ENCODE assay signal across 18 cellular contexts in genomic region chr20:8562356-8562755, GRCh38.
A peak's percentile ranks its signal among the peaks of the same experiment; 100 is the strongest.
DNase-seq lines count a peak whose midpoint lies in the region; ATAC-seq and TF ChIP-seq lines count a peak whose summit lies in the region.
"Had no signal": no experiment of that assay in that cellular context is flagged by ENCODE, and none has a peak within 500 bp of the region (broad histone marks: within the 10 kb centered on the region; RNA-seq: fewer than 3 reads in every experiment).

No MANE protein-coding gene starts in this region.

- no peak overlapping the region for H3K4me3 ChIP-seq in psoas muscle
- no peak overlapping the region for H3K4me3 ChIP-seq in esophagus squamous epithelium
- H3K4me3 ChIP-seq: A549, HAP-1 had no signal

- intact Hi-C loops in psoas muscle (cut with DNase I) = no loop called here
- intact Hi-C loops in esophagus squamous epithelium (cut with DNase I) = no loop called here

- H3K27ac ChIP-seq in psoas muscle (no peak overlapping the region), esophagus squamous epithelium (no peak overlapping the region)
- H3K27ac ChIP-seq: A549 had no signal

- TF ChIP-seq POLR2A in esophagus squamous epithelium (IDR thresholded peaks at IDR 0.05) = no peak

- ATAC-seq in psoas muscle (no peak), HG03571 (IDR thresholded peaks at IDR 0.05; ENCODE audit: unreplicated experiment) (no peak)
- ATAC-seq: A549 had no signal

- H3K9me3 ChIP-seq in psoas muscle = peaks cover 4% of the 10 kb centered on the region
- H3K9me3 ChIP-seq in esophagus squamous epithelium = no peaks in the 10 kb centered on the region
- H3K9me3 ChIP-seq: A549, HAP-1 had no signal

- DNase-seq in Ammon's horn (ENCODE audit: low spot score) (peak; percentile 77), globus pallidus (ENCODE audit: low spot score) (peak; percentile 53), pons (ENCODE audit: low spot score) (peak; percentile 78), psoas muscle (no peak), esophagus squamous epithelium (lab: John Stamatoyannopoulos, UW) (no peak)
- DNase-seq: 8988T; ACHN; AML-193; Calu3; CD4-positive, alpha-beta memory T cell; COR-L47; DMS53; DMS79 treated with DMSO at 0.1 percent for 48 hours; GOT3; HFFc6 had no signal

- H3K4me1 ChIP-seq in psoas muscle = no peaks in the 10 kb centered on the region
- H3K4me1 ChIP-seq in esophagus squamous epithelium = no peaks in the 10 kb centered on the region
- H3K4me1 ChIP-seq: A549, HAP-1 had no signal

- H3K27me3 ChIP-seq in psoas muscle (ENCODE audit: insufficient read depth in 3 of 3, low read length in 2 of 3) (no peaks in the 10 kb centered on the region), esophagus squamous epithelium (no peaks in the 10 kb centered on the region)

- no peak for TF ChIP-seq CTCF in psoas muscle (IDR thresholded peaks at IDR 0.05)
- TF ChIP-seq CTCF in esophagus squamous epithelium (IDR thresholded peaks at IDR 0.05) = no peak

- 81 to 91% (median 90%) methylated on average over 3 of the region's 3 CpGs for WGBS in psoas muscle, 3 donors
- 92 to 94% methylated on average over 3 of the region's 3 CpGs for WGBS in esophagus squamous epithelium, 2 donors

- no peaks in the 10 kb centered on the region for H3K36me3 ChIP-seq in psoas muscle (ENCODE audit: insufficient read depth in 1 of 2, low read depth in 1 of 2)
- H3K36me3 ChIP-seq in esophagus squamous epithelium = no peaks in the 10 kb centered on the region
- H3K36me3 ChIP-seq: HAP-1 had no signal

Comparison
In these comparisons a context has a peak if more than half of its experiments do, and no peak if none do; other contexts are left out.
1. DNase-seq: peak in Ammon's horn (single experiment), globus pallidus (single experiment) and pons (single experiment); none in psoas muscle (0 of 2) and esophagus squamous epithelium (single experiment).